In the genomic region with DNA sequence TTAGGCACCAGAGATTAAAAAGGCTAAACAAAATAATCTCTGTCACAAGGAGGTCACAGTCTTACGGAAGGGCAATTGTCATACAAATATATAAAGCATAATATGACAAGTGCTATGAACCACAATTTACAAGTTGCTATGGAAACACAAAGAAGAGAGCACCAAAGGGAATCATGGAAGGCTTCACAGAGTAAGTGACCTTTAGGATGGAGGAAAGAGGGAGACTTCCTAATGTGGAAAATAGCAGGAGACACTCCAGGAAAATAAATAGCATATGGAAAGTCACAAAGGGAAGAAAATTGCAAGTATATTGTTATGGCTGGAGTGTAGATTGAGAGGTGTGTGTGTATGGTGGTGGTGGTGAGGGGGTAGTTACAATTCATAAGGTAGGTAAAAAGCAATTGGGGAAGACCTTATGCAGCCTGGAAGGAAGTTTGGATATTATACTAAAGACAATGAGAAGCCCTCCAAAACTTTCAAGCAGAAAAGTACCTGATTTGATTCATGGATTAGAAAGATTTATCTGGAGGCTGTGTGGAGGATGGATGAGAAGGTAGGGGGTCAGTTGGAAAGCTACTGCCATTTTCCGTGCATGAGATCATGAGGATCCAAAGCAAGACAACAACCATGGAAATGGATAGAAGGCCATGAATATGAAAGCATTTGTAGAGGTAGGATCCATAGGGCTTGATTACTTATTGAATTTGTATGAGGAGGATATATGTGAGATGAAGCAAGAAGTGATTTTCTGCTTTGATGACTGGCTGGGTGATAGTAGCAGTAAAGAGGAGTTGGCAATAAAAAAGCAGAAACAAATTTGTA, we compare ENCODE assay signal across 27 cellular contexts.
A peak's percentile ranks its signal among the peaks of the same experiment; 100 is the strongest.
DNase-seq lines count a peak whose midpoint lies in the region; ATAC-seq and TF ChIP-seq lines count a peak whose summit lies in the region.
"Had no signal": no experiment of that assay in that cellular context is flagged by ENCODE, and none has a peak within 500 bp of the region (broad histone marks: within the 10 kb centered on the region; RNA-seq: fewer than 3 reads in every experiment).

No MANE protein-coding gene starts in this region.

- TF ChIP-seq CTCF in CD14-positive monocyte (IDR thresholded peaks at IDR 0.05), result no peak

- intact Hi-C loops in CD14-positive monocyte (cut with micrococcal nuclease), result loop anchor here (5.0 to 10.0 kb wide), 2 partner anchors 60 to 63 kb away; partner anchors contain the start of gene SAMSN1 (in 2 of the 2)

- peaks cover 45% of the 10 kb centered on the region for H3K36me3 Mint-ChIP-seq in T-helper 1 cell treated with Interleukin-12 subunit alpha and Interleukin-12 subunit beta and Interleukin-4 antibody, amounts not matched to agents 30 μg/mL and 1 μg/mL, for 36 hours (ENCODE audit: low read depth)
- peaks cover 43 to 46% of the 10 kb centered on the region in 2 donors for H3K36me3 Mint-ChIP-seq in CD14-positive monocyte
- H3K36me3 Mint-ChIP-seq in activated CD4-positive, alpha-beta memory T cell treated with anti-CD3 and anti-CD28 coated beads, Interleukin-2, amount 10 ng/mL, durations not matched to agents 7 days and 5 days (ENCODE audit: low read depth), result peaks cover 68% of the 10 kb centered on the region
- peaks cover 10% of the 10 kb centered on the region for H3K36me3 Mint-ChIP-seq in effector memory CD8-positive, alpha-beta T cell (ENCODE audit: insufficient read depth)

- H3K27ac Mint-ChIP-seq in T-helper 1 cell treated with Interleukin-12 subunit alpha and Interleukin-12 subunit beta and Interleukin-4 antibody, amounts not matched to agents 30 μg/mL and 1 μg/mL, for 36 hours, result peak overlapping the region; percentile 21
- H3K27ac Mint-ChIP-seq in CD14-positive monocyte, result peak overlapping the region in 4 of 7 donors; percentile 4 to 66 (median 31)
- H3K27ac Mint-ChIP-seq in activated CD4-positive, alpha-beta memory T cell treated with anti-CD3 and anti-CD28 coated beads, Interleukin-2, amount 10 ng/mL, durations not matched to agents 7 days and 5 days, result peak overlapping the region; percentile 47
- peak overlapping the region; percentile 3 to 33 for H3K27ac Mint-ChIP-seq in effector memory CD8-positive, alpha-beta T cell
- H3K27ac Mint-ChIP-seq: nephron progenitor cell had no signal

- DNase-seq in T-helper 1 cell (no peak), CD14-positive monocyte (ENCODE audit: low spot score) (no peak), DMS53 (lab: John Stamatoyannopoulos, UW) (no peak)
- DNase-seq in activated CD4-positive, alpha-beta memory T cell treated with anti-CD3 and anti-CD28 coated beads, Interleukin-2, amount 10 ng/mL, durations not matched to agents 7 days and 5 days, result no peak
- DNase-seq in effector memory CD8-positive, alpha-beta T cell, result no peak
- no peak for DNase-seq in stimulated activated CD4-positive, alpha-beta T cell treated with anti-CD3 and anti-CD28 coated beads, Interleukin-4, amount 100 ng/mL, for 4 hours
- DNase-seq: 8988T; activated CD4-positive, alpha-beta T cell treated with anti-CD3 and anti-CD28 coated beads for 48 hours; activated CD8-positive, alpha-beta memory T cell treated with anti-CD3 and anti-CD28 coated beads, Interleukin-2, amount 50 U/mL, for 48 hours; GDM1; islet precursor cell; Kasumi-1; midbrain; NCI-H187; NCI-H2171 treated with DMSO at 0.1 percent for 48 hours; NCI-H524 treated with DMSO at 0.1 percent for 48 hours; nephron progenitor cell; Peyer's patch; right cardiac atrium; SIG-M5; spleen; stimulated activated CD4-positive, alpha-beta T cell treated with anti-CD3 and anti-CD28 coated beads, Interleukin-4, amount 100 ng/mL, for 1 hour; stomach; tibial artery had no signal

- CTCF ChIA-PET in activated CD4-positive, alpha-beta memory T cell treated with anti-CD3 and anti-CD28 coated beads, Interleukin-2, amount 10 ng/mL, durations not matched to agents 7 days and 5 days (lab: Charles Lee), result no interaction called here

- no peak overlapping the region for H3K4me3 Mint-ChIP-seq in T-helper 1 cell treated with Interleukin-12 subunit alpha and Interleukin-12 subunit beta and Interleukin-4 antibody, amounts not matched to agents 30 μg/mL and 1 μg/mL, for 36 hours
- no peak overlapping the region for H3K4me3 Mint-ChIP-seq in CD14-positive monocyte
- no peak overlapping the region for H3K4me3 Mint-ChIP-seq in activated CD4-positive, alpha-beta memory T cell treated with anti-CD3 and anti-CD28 coated beads, Interleukin-2, amount 10 ng/mL, durations not matched to agents 7 days and 5 days
- H3K4me3 Mint-ChIP-seq in effector memory CD8-positive, alpha-beta T cell, result no peak overlapping the region
- H3K4me3 Mint-ChIP-seq: central memory CD8-positive, alpha-beta T cell; nephron progenitor cell had no signal

- no peak for ATAC-seq in effector memory CD8-positive, alpha-beta T cell (replicated peaks)
- no peak for ATAC-seq in GM21529 (IDR thresholded peaks at IDR 0.05; ENCODE audit: unreplicated experiment)
- ATAC-seq: right cardiac atrium had no signal

- H3K27me3 Mint-ChIP-seq in T-helper 1 cell treated with Interleukin-12 subunit alpha and Interleukin-12 subunit beta and Interleukin-4 antibody, amounts not matched to agents 30 μg/mL and 1 μg/mL, for 36 hours (ENCODE audit: low read depth), result no peaks in the 10 kb centered on the region
- no peaks in the 10 kb centered on the region for H3K27me3 Mint-ChIP-seq in CD14-positive monocyte (ENCODE audit: low read depth in 3 of 3)
- H3K27me3 Mint-ChIP-seq in activated CD4-positive, alpha-beta memory T cell treated with anti-CD3 and anti-CD28 coated beads, Interleukin-2, amount 10 ng/mL, durations not matched to agents 7 days and 5 days, result no peaks in the 10 kb centered on the region
- H3K27me3 Mint-ChIP-seq in effector memory CD8-positive, alpha-beta T cell, result no peaks in the 10 kb centered on the region
- H3K27me3 Mint-ChIP-seq: central memory CD8-positive, alpha-beta T cell had no signal

- POLR2A ChIA-PET in activated CD4-positive, alpha-beta memory T cell treated with anti-CD3 and anti-CD28 coated beads, Interleukin-2, amount 10 ng/mL, durations not matched to agents 7 days and 5 days (lab: Charles Lee), result interaction anchor here (1.6 to 4.8 kb wide), 3 partner anchors 30 to 254 kb away, joined by 3 to 39 read pairs (median 5); no protein-coding TSS in a partner anchor

- peaks cover 5% of the 10 kb centered on the region for H3K9me3 Mint-ChIP-seq in T-helper 1 cell treated with Interleukin-12 subunit alpha and Interleukin-12 subunit beta and Interleukin-4 antibody, amounts not matched to agents 30 μg/mL and 1 μg/mL, for 36 hours
- peaks cover 0 to 5% (median 0%) of the 10 kb centered on the region in 7 donors for H3K9me3 Mint-ChIP-seq in CD14-positive monocyte
- peaks cover 23% of the 10 kb centered on the region for H3K9me3 Mint-ChIP-seq in activated CD4-positive, alpha-beta memory T cell treated with anti-CD3 and anti-CD28 coated beads, Interleukin-2, amount 10 ng/mL, durations not matched to agents 7 days and 5 days
- H3K9me3 Mint-ChIP-seq in effector memory CD8-positive, alpha-beta T cell, result no peaks in the 10 kb centered on the region
- H3K9me3 Mint-ChIP-seq: central memory CD8-positive, alpha-beta T cell; nephron progenitor cell had no signal

- H3K4me1 Mint-ChIP-seq in T-helper 1 cell treated with Interleukin-12 subunit alpha and Interleukin-12 subunit beta and Interleukin-4 antibody, amounts not matched to agents 30 μg/mL and 1 μg/mL, for 36 hours (ENCODE audit: low read depth), result peaks cover 54% of the 10 kb centered on the region
- H3K4me1 Mint-ChIP-seq in CD14-positive monocyte, result peaks cover 49% of the 10 kb centered on the region
- peaks cover 66% of the 10 kb centered on the region for H3K4me1 Mint-ChIP-seq in activated CD4-positive, alpha-beta memory T cell treated with anti-CD3 and anti-CD28 coated beads, Interleukin-2, amount 10 ng/mL, durations not matched to agents 7 days and 5 days
- peaks cover 13 to 27% of the 10 kb centered on the region in 2 donors for H3K4me1 Mint-ChIP-seq in effector memory CD8-positive, alpha-beta T cell (ENCODE audit: low read depth in 2 of 2)
- H3K4me1 Mint-ChIP-seq: nephron progenitor cell had no signal
